Comparison of ENCODE assay signal across 32 cellular contexts in the genomic region with DNA sequence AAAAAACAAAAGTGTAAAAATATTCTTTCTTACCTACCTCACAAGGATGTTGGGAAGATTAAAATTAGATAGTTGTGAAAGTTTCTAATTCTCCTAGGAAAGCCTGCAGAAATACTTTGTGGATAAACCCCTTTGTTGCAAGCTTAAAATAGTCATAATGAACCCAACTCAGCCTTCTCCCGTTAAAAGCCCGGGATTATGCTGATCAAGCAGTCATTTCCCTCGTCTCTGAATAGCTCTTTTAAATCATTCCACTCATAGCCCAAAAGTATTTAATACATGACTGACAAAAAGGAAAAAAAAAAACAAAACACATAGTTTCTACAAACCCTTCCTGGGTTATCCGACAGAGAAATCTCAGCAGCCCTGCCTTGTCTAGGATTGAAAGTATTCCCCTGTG. TPM values are rescaled to one million over a fixed set of nuclear protein-coding genes. Genes with fewer than 3 reads are reported as not detected.
"Had no signal": no experiment of that assay in that cellular context is flagged by ENCODE, and none has a peak within 500 bp of the region (broad histone marks: within the 10 kb centered on the region; RNA-seq: fewer than 3 reads in every experiment).

No MANE protein-coding gene starts in this region.

- H3K4me1 ChIP-seq: breast epithelium, colonic mucosa had no signal

- DNase-seq: activated B cell treated with CpG ODN at 0.5 μM for 24 hours; activated CD4-positive, alpha-beta T cell treated with anti-CD3 and anti-CD28 coated beads for 48 hours; activated CD4-positive, alpha-beta T cell treated with anti-CD3 and anti-CD28 coated beads, Interleukin-2, amount 50 U/mL, for 1 hour; activated CD4-positive, alpha-beta T cell treated with anti-CD3 and anti-CD28 coated beads, Interleukin-2, amount 50 U/mL, for 48 hours; activated CD8-positive, alpha-beta memory T cell treated with anti-CD3 and anti-CD28 coated beads for 24 hours; activated CD8-positive, alpha-beta T cell treated with anti-CD3 and anti-CD28 coated beads for 36 hours; activated effector memory CD4-positive, alpha-beta T cell treated with anti-CD3 and anti-CD28 coated beads, Interleukin-2, amount 50 U/mL, for 16 hours; activated naive CD4-positive, alpha-beta T cell treated with anti-CD3 and anti-CD28 coated beads, Interleukin-2, amount 10 ng/mL, durations not matched to agents 7 days and 5 days; activated naive CD8-positive, alpha-beta T cell treated with anti-CD3 and anti-CD28 coated beads, Interleukin-2, amount 10 ng/mL, durations not matched to agents 7 days and 5 days; activated T-cell treated with anti-CD3 and anti-CD28 coated beads, Interleukin-2, amount 50 U/mL, for 4 hours; central memory CD4-positive, alpha-beta T cell; cerebellar nuclear complex; colonic mucosa; effector CD8-positive, alpha-beta T cell; foreskin fibroblast; head of caudate nucleus; T-helper 1 cell; T-helper 17 cell; T1000; WERI-Rb-1 had no signal

- H3K36me3 Mint-ChIP-seq: activated naive CD4-positive, alpha-beta T cell treated with anti-CD3 and anti-CD28 coated beads, Interleukin-2, amount 10 ng/mL, durations not matched to agents 7 days and 5 days; activated naive CD4-positive, alpha-beta T cell treated with anti-CD3 and anti-CD28 coated beads, Interleukin-2, amount 50 U/mL, for 72 hours; activated naive CD8-positive, alpha-beta T cell treated with anti-CD3 and anti-CD28 coated beads, Interleukin-2, amount 10 ng/mL, durations not matched to agents 7 days and 5 days; brain had no signal

- H3K4me3 Mint-ChIP-seq: activated B cell treated with CpG ODN at 0.5 μM for 24 hours; activated CD8-positive, alpha-beta T cell treated with anti-CD3 and anti-CD28 coated beads for 36 hours; activated naive CD4-positive, alpha-beta T cell treated with anti-CD3 and anti-CD28 coated beads, Interleukin-2, amount 10 ng/mL, durations not matched to agents 7 days and 5 days; activated naive CD8-positive, alpha-beta T cell treated with anti-CD3 and anti-CD28 coated beads, Interleukin-2, amount 10 ng/mL, durations not matched to agents 7 days and 5 days; activated T-cell treated with anti-CD3 and anti-CD28 coated beads, Interleukin-2, amount 50 U/mL, for 4 hours; activated T-helper 1 cell treated with anti-CD3 and anti-CD28 coated beads, Interleukin-12 subunit alpha, Interleukin-12 subunit beta, Interleukin-2, Interleukin-4 antibody, amounts not matched to agents 30 ng/mL and 10 ng/mL and 1 ng/mL, durations not matched to agents 14 hours and 24 hours and 36 hours; T-helper 17 cell; T-helper 2 cell treated with Interferon-gamma antibody and Interleukin-4, amounts not matched to agents 5 μg/mL and 100 μg/mL, for 36 hours had no signal

- H3K27me3 Mint-ChIP-seq: activated CD8-positive, alpha-beta T cell treated with anti-CD3 and anti-CD28 coated beads for 36 hours had no signal

- H3K9me3 Mint-ChIP-seq: activated B cell treated with CpG ODN at 0.5 μM for 24 hours; activated CD8-positive, alpha-beta T cell treated with anti-CD3 and anti-CD28 coated beads for 36 hours; activated naive CD4-positive, alpha-beta T cell treated with anti-CD3 and anti-CD28 coated beads, Interleukin-2, amount 10 ng/mL, durations not matched to agents 7 days and 5 days; activated naive CD4-positive, alpha-beta T cell treated with anti-CD3 and anti-CD28 coated beads, Interleukin-2, amount 50 U/mL, for 72 hours; activated naive CD8-positive, alpha-beta T cell treated with anti-CD3 and anti-CD28 coated beads, Interleukin-2, amount 10 ng/mL, durations not matched to agents 7 days and 5 days; activated T-cell treated with anti-CD3 and anti-CD28 coated beads, Interleukin-2, amount 50 U/mL, for 4 hours; activated T-helper 1 cell treated with anti-CD3 and anti-CD28 coated beads, Interleukin-12 subunit alpha, Interleukin-12 subunit beta, Interleukin-2, Interleukin-4 antibody, amounts not matched to agents 30 ng/mL and 10 ng/mL and 1 ng/mL, durations not matched to agents 14 hours and 24 hours and 36 hours; activated T-helper 2 cell treated with anti-CD3 and anti-CD28 coated beads, Interferon-gamma antibody, Interleukin-2, Interleukin-4, amounts not matched to agents 10 μg/mL and 5 μg/mL and 100 μg/mL, durations not matched to agents 14 hours and 24 hours and 36 hours; brain; T-helper 2 cell treated with Interferon-gamma antibody and Interleukin-4, amounts not matched to agents 5 μg/mL and 100 μg/mL, for 36 hours had no signal

- H3K27ac Mint-ChIP-seq: activated B cell treated with CpG ODN at 0.5 μM for 24 hours; activated CD8-positive, alpha-beta T cell treated with anti-CD3 and anti-CD28 coated beads for 36 hours; activated naive CD4-positive, alpha-beta T cell treated with anti-CD3 and anti-CD28 coated beads, Interleukin-2, amount 10 ng/mL, durations not matched to agents 7 days and 5 days; activated naive CD4-positive, alpha-beta T cell treated with anti-CD3 and anti-CD28 coated beads, Interleukin-2, amount 50 U/mL, for 72 hours; activated naive CD8-positive, alpha-beta T cell treated with anti-CD3 and anti-CD28 coated beads, Interleukin-2, amount 10 ng/mL, durations not matched to agents 7 days and 5 days; activated T-helper 1 cell treated with anti-CD3 and anti-CD28 coated beads, Interleukin-12 subunit alpha, Interleukin-12 subunit beta, Interleukin-2, Interleukin-4 antibody, amounts not matched to agents 30 ng/mL and 10 ng/mL and 1 ng/mL, durations not matched to agents 14 hours and 24 hours and 36 hours; activated T-helper 2 cell treated with anti-CD3 and anti-CD28 coated beads, Interferon-gamma antibody, Interleukin-2, Interleukin-4, amounts not matched to agents 10 μg/mL and 5 μg/mL and 100 μg/mL, durations not matched to agents 14 hours and 24 hours and 36 hours; T-helper 17 cell; T-helper 2 cell treated with Interferon-gamma antibody and Interleukin-4, amounts not matched to agents 5 μg/mL and 100 μg/mL, for 36 hours had no signal

- H3K9me3 ChIP-seq: ascending aorta, breast epithelium, colonic mucosa had no signal

- ATAC-seq: activated CD4-positive, CD25-positive, alpha-beta regulatory T cell treated with anti-CD3 and anti-CD28 coated beads, Interleukin-2, amount 50 U/mL, for 24 hours; activated CD8-positive, alpha-beta T cell treated with anti-CD3 and anti-CD28 coated beads for 36 hours; activated naive CD4-positive, alpha-beta T cell treated with anti-CD3 and anti-CD28 coated beads, Interleukin-2, amount 50 U/mL, for 72 hours; activated T-cell treated with anti-CD3 and anti-CD28 coated beads, Interleukin-2, amount 50 U/mL, for 4 hours; esophagus mucosa; T-helper 17 cell had no signal

- H3K27ac ChIP-seq: ascending aorta, breast epithelium, cardiac muscle cell, colonic mucosa, WERI-Rb-1 had no signal

- H3K4me3 ChIP-seq: ascending aorta, breast epithelium, cardiac muscle cell, colonic mucosa had no signal

- H3K36me3 ChIP-seq: ascending aorta, breast epithelium, cardiac muscle cell, colonic mucosa, WERI-Rb-1 had no signal

- H3K27me3 ChIP-seq: ascending aorta, breast epithelium, cardiac muscle cell, colonic mucosa had no signal

RNA-seq across cellular contexts. Expression of a gene that starts 10.9 kb away (rescaled TPM):
- total RNA-seq: activated B cell treated with CpG ODN at 0.5 μM for 24 hours; activated CD8-positive, alpha-beta T cell treated with anti-CD3 and anti-CD28 coated beads for 36 hours; activated naive CD4-positive, alpha-beta T cell treated with anti-CD3 and anti-CD28 coated beads, Interleukin-2, amount 50 U/mL, for 72 hours; activated T-cell treated with anti-CD3 and anti-CD28 coated beads, Interleukin-2, amount 50 U/mL, for 4 hours; activated T-helper 1 cell treated with anti-CD3 and anti-CD28 coated beads, Interleukin-12 subunit alpha, Interleukin-12 subunit beta, Interleukin-2, Interleukin-4 antibody, amounts not matched to agents 30 ng/mL and 10 ng/mL and 1 ng/mL, durations not matched to agents 14 hours and 24 hours and 36 hours; activated T-helper 2 cell treated with anti-CD3 and anti-CD28 coated beads, Interferon-gamma antibody, Interleukin-2, Interleukin-4, amounts not matched to agents 10 μg/mL and 5 μg/mL and 100 μg/mL, durations not matched to agents 14 hours and 24 hours and 36 hours; dermis microvascular lymphatic vessel endothelial cell; esophagus mucosa; T-helper 17 cell had no signal

RNA-seq across cellular contexts. Expression of a gene that starts 46.3 kb away (rescaled TPM):
- total RNA-seq: activated B cell treated with CpG ODN at 0.5 μM for 24 hours; activated CD8-positive, alpha-beta T cell treated with anti-CD3 and anti-CD28 coated beads for 36 hours; activated naive CD8-positive, alpha-beta T cell treated with anti-CD3 and anti-CD28 coated beads, Interleukin-2, amount 10 ng/mL, durations not matched to agents 7 days and 5 days; activated T-cell treated with anti-CD3 and anti-CD28 coated beads, Interleukin-2, amount 50 U/mL, for 4 hours; activated T-helper 1 cell treated with anti-CD3 and anti-CD28 coated beads, Interleukin-12 subunit alpha, Interleukin-12 subunit beta, Interleukin-2, Interleukin-4 antibody, amounts not matched to agents 30 ng/mL and 10 ng/mL and 1 ng/mL, durations not matched to agents 14 hours and 24 hours and 36 hours; activated T-helper 2 cell treated with anti-CD3 and anti-CD28 coated beads, Interferon-gamma antibody, Interleukin-2, Interleukin-4, amounts not matched to agents 10 μg/mL and 5 μg/mL and 100 μg/mL, durations not matched to agents 14 hours and 24 hours and 36 hours; epithelial cell of proximal tubule had no signal
